Comparison of ENCODE assay signal across 8 cellular contexts in the genomic region with DNA sequence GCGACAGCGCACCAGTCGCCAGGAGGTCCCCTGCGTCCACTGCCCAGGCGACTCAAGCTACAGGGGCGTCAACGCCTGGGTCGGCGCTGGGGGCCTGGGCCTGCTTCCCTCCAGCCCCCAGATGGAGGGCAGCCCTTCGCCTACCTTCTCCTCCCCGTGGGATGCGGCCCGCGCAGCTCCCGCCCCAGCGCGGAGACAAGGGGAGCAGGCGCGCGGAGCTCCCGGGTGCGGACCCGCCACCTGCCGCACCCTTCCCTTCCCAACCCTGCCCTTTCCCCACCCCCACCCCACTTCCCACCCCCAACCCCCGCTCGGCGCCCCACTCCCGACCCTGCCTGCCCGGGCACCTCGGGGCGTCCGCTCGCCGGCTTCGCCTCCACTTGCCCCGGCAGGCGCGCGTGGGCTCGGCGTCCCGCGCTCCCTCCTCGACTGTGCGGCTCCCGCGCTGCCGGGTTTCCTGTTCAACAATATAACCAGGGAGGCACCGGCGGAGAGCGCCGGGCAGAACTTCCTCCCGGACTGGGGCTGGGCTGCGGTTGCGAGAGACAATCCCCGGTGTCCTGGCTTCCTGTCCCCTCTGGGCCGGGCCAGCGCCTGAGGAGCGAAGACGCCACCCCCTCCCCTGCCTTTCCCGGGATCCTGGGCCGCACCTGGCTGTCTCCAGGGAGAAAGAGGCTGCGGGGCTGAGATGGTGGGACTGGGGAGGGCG. TPM values are rescaled to one million over a fixed set of nuclear protein-coding genes. Genes with fewer than 3 reads are reported as not detected.
A peak's percentile ranks its signal among the peaks of the same experiment; 100 is the strongest.
DNase-seq lines count a peak whose midpoint lies in the region; ATAC-seq lines count a peak whose summit lies in the region.

A gene with protein sequence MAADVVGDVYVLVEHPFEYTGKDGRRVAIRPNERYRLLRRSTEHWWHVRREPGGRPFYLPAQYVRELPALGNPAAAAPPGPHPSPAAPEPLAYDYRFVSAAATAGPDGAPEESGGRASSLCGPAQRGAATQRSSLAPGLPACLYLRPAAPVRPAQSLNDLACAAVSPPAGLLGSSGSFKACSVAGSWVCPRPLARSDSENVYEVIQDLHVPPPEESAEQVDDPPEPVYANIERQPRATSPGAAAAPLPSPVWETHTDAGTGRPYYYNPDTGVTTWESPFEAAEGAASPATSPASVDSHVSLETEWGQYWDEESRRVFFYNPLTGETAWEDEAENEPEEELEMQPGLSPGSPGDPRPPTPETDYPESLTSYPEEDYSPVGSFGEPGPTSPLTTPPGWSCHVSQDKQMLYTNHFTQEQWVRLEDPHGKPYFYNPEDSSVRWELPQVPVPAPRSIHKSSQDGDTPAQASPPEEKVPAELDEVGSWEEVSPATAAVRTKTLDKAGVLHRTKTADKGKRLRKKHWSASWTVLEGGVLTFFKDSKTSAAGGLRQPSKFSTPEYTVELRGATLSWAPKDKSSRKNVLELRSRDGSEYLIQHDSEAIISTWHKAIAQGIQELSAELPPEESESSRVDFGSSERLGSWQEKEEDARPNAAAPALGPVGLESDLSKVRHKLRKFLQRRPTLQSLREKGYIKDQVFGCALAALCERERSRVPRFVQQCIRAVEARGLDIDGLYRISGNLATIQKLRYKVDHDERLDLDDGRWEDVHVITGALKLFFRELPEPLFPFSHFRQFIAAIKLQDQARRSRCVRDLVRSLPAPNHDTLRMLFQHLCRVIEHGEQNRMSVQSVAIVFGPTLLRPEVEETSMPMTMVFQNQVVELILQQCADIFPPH (minus strand): TSS at position 466 of the 709 bp plus-strand sequence. CDS start 2,591 bp downstream, outside the sequence.

- DNase-seq in SIG-M5 treated with dmso at 0.1 percent for 504 hours (lab: John Stamatoyannopoulos, UW; ENCODE audit: unreplicated experiment), result peak; percentile 56
- DNase-seq in SIG-M5 (lab: John Stamatoyannopoulos, UW), result no peak
- no peak for DNase-seq in SJCRH30
- DNase-seq in effector memory CD4-positive, alpha-beta T cell, result no peak
- DNase-seq in ureter (ENCODE audit: low spot score), result peak; percentile 77
- DNase-seq in NCI-H526 treated with DMSO at 0.1 percent for 48 hours (lab: John Stamatoyannopoulos, UW), result no peak

- H3K4me3 ChIP-seq in SJCRH30, result peak within 1 kb of the TSS; percentile 58
- peak within 1 kb of the TSS; percentile 77 for H3K4me3 ChIP-seq in effector memory CD4-positive, alpha-beta T cell (ENCODE audit: insufficient read depth, low read depth, low read length, poor library complexity, severe bottlenecking)
- H3K4me3 ChIP-seq in mesodermal cell (ENCODE audit: extremely low read depth, insufficient read depth, low read length, poor library complexity, severe bottlenecking), result peak within 1 kb of the TSS; percentile 43

- ATAC-seq in GM19395 (IDR thresholded peaks at IDR 0.05; ENCODE audit: unreplicated experiment), result no peak

- H3K4me1 ChIP-seq in SJCRH30 (no peaks in the 10 kb centered on the region), mesodermal cell (ENCODE audit: control insufficient read depth, insufficient read depth, low read length, poor library complexity, severe bottlenecking) (peaks cover 26% of the 10 kb centered on the region)
- H3K4me1 ChIP-seq in effector memory CD4-positive, alpha-beta T cell (ENCODE audit: control insufficient read depth, insufficient read depth, low read length, poor library complexity, severe bottlenecking), result peaks cover 21% of the 10 kb centered on the region

- H3K36me3 ChIP-seq in SJCRH30 (no peaks in the 10 kb centered on the region), mesodermal cell (ENCODE audit: control insufficient read depth, insufficient read depth, low read length) (peaks cover 3% of the 10 kb centered on the region)
- H3K36me3 ChIP-seq in effector memory CD4-positive, alpha-beta T cell (ENCODE audit: control insufficient read depth, insufficient read depth, low read length), result peaks cover 3% of the 10 kb centered on the region

- H3K9me3 ChIP-seq in SJCRH30 (replicated peaks) (no peaks in the 10 kb centered on the region), mesodermal cell (ENCODE audit: control insufficient read depth, low read length) (no peaks in the 10 kb centered on the region)
- no peaks in the 10 kb centered on the region for H3K9me3 ChIP-seq in effector memory CD4-positive, alpha-beta T cell (ENCODE audit: control insufficient read depth, low read length)

- H3K27me3 ChIP-seq in SJCRH30, result no peaks in the 10 kb centered on the region
- no peaks in the 10 kb centered on the region for H3K27me3 ChIP-seq in effector memory CD4-positive, alpha-beta T cell (replicated peaks; ENCODE audit: control insufficient read depth, insufficient read depth, low read length, poor library complexity, severe bottlenecking)

- H3K27ac ChIP-seq in SJCRH30, result no peak within 1 kb of the TSS
- no peak within 1 kb of the TSS for H3K27ac ChIP-seq in effector memory CD4-positive, alpha-beta T cell (ENCODE audit: insufficient read depth, low read length, poor library complexity, severe bottlenecking)
- H3K27ac ChIP-seq in mesodermal cell (ENCODE audit: low read depth, low read length, severe bottlenecking), result no peak within 1 kb of the TSS

- 2 to 3% methylated on average over 28 to 32 of the region's 64 CpGs for WGBS in mesodermal cell (ENCODE audit: insufficient coverage in 2 of 2), 2 experiments

RNA-seq across cellular contexts. Expression of the gene that starts here (rescaled TPM):
- total RNA-seq in SJCRH30 (2014; rRNA removed; shearing (Covaris generic)), result 1.2 and 2.2 TPM in 2 replicates
- polyA plus RNA-seq in mesodermal cell (2013, experiment 1 of 2), result 4.6 TPM
- polyA plus RNA-seq in mesodermal cell (2013, experiment 2 of 2), result 5.4 TPM
- 100 TPM for total RNA-seq in ureter

Comparison
In these comparisons a context has a peak if more than half of its experiments do, and no peak if none do; other contexts are left out.
1. RNA of the gene that starts here (total RNA-seq): 100 TPM in ureter (single experiment); 1.2 to 2.2 TPM in SJCRH30; every median in the first group is over 10 times any median in the second.
2. DNase-seq: peak in SIG-M5 treated with dmso at 0.1 percent for 504 hours (single experiment) and ureter (single experiment); none in SIG-M5 (single experiment), SJCRH30 (0 of 2), effector memory CD4-positive, alpha-beta T cell (0 of 3) and NCI-H526 treated with DMSO at 0.1 percent for 48 hours (single experiment).
3. Peak in every context shown above with its lines, with median percentiles within 50 percentile points of each other: H3K4me3 ChIP-seq.